ENCODE assay signal across 8 cellular contexts in genomic region chr14:76953196-76953945, GRCh38.
DNase-seq lines count a peak whose midpoint lies in the region; TF ChIP-seq lines count a peak whose summit lies in the region.

No MANE protein-coding gene starts in this region.

- no TSS peak for BruUV-seq in OCI-LY7 (replicated peaks; lab: Mats Ljungman, UMichigan)

- H2BK12ac ChIP-seq in neuronal stem cell (ENCODE audit: low read length) = no peak overlapping the region

- H2BK120ac ChIP-seq in neuronal stem cell (ENCODE audit: low read depth, low read length) = peak overlapping the region; percentile 0

- H3K4ac ChIP-seq in neuronal stem cell (ENCODE audit: low read length) = no peak overlapping the region

- H3K9me2 ChIP-seq in OCI-LY7 (ENCODE audit: insufficient read depth, low read length) = no peaks in the 10 kb centered on the region

- H3K79me1 ChIP-seq in neuronal stem cell (ENCODE audit: low read depth, low read length) = no peaks in the 10 kb centered on the region

- intact Hi-C loops in OCI-LY7 (cut with micrococcal nuclease; ENCODE audit: unreplicated experiment) = no loop called here

- H3K14ac ChIP-seq in neuronal stem cell (ENCODE audit: low read length) = no peak overlapping the region

- H4K8ac ChIP-seq in neuronal stem cell (ENCODE audit: low read depth, low read length) = no peak overlapping the region

- no peak overlapping the region for H3K9ac ChIP-seq in neuronal stem cell (ENCODE audit: low read depth, low read length, poor library complexity)

- no peak overlapping the region for H2AK5ac ChIP-seq in neuronal stem cell (ENCODE audit: low read depth, low read length)

- H3K4me2 ChIP-seq in neuronal stem cell (ENCODE audit: insufficient read depth, low read length, poor library complexity, severe bottlenecking) = no peak overlapping the region
- no peak overlapping the region for H3K4me2 ChIP-seq in OCI-LY7 (ENCODE audit: low read length)

- no CpG with 5 or more reads among the region's 12 CpGs for WGBS in neuronal stem cell (ENCODE audit: extremely low coverage in 2 of 2, insufficient read length in 2 of 2, insufficient replicate concordance in 1 of 2), 2 donors

- no peak overlapping the region for H3K23ac ChIP-seq in neuronal stem cell (ENCODE audit: low read depth, low read length, poor library complexity)

- H3K27ac ChIP-seq in neuronal stem cell (replicated peaks; ENCODE audit: low read length) (no peak overlapping the region), OCI-LY7 (ENCODE audit: low read depth, low read length, poor library complexity, severe bottlenecking) (no peak overlapping the region)

- POLR2A ChIA-PET in OCI-LY7 (lab: Charles Lee) = interaction anchor here (0.7 to 2.6 kb wide), 4 partner anchors 8 to 89 kb away, joined by 3 to 10 read pairs (median 3); no protein-coding TSS in a partner anchor

- no peaks in the 10 kb centered on the region for H4K20me1 ChIP-seq in OCI-LY7 (ENCODE audit: insufficient read depth, low read length)

- no peak overlapping the region for H4K91ac ChIP-seq in neuronal stem cell (ENCODE audit: low read depth, low read length, poor library complexity)

- H3K4me1 ChIP-seq in neuronal stem cell (ENCODE audit: control insufficient read depth in 2 of 2, insufficient read depth in 1 of 2, low read depth in 1 of 2, low read length in 2 of 2) (peaks cover 15 to 39% of the 10 kb centered on the region in 2 donors), OCI-LY7 (ENCODE audit: insufficient read depth, low read length, poor library complexity, severe bottlenecking) (peaks cover 34% of the 10 kb centered on the region)

- H3K79me2 ChIP-seq in OCI-LY7 (ENCODE audit: insufficient read depth, low read depth, low read length) = no peaks in the 10 kb centered on the region

- H2AFZ ChIP-seq in neuronal stem cell (ENCODE audit: low read length) (peak overlapping the region; percentile 61), OCI-LY7 (ENCODE audit: low read length) (no peak overlapping the region)

- H3K4me3 ChIP-seq in neuronal stem cell (ENCODE audit: low read length in 2 of 2) (no peak overlapping the region), OCI-LY7 (ENCODE audit: low read depth, low read length, poor library complexity, severe bottlenecking) (no peak overlapping the region)

- no peaks in the 10 kb centered on the region for H3K36me3 ChIP-seq in neuronal stem cell (replicated peaks in 1 of 2; ENCODE audit: control insufficient read depth in 2 of 2, insufficient read depth in 2 of 2, low read length in 2 of 2)
- no peaks in the 10 kb centered on the region for H3K36me3 ChIP-seq in OCI-LY7 (ENCODE audit: insufficient read depth, low read length)

- CTCF ChIA-PET in OCI-LY7 (lab: Charles Lee; ENCODE audit: unreplicated experiment) = interaction anchor here (0.6 to 0.8 kb wide), 3 partner anchors 11 to 76 kb away, joined by 3 to 5 read pairs (median 3); no protein-coding TSS in a partner anchor

- no peak overlapping the region for H2BK5ac ChIP-seq in neuronal stem cell (ENCODE audit: low read length)

- H3K9me3 ChIP-seq in neuronal stem cell (replicated peaks in 1 of 2; ENCODE audit: control insufficient read depth in 2 of 2, insufficient read depth in 1 of 2, low read depth in 1 of 2, low read length in 2 of 2) = no peaks in the 10 kb centered on the region
- no peaks in the 10 kb centered on the region for H3K9me3 ChIP-seq in OCI-LY7 (ENCODE audit: low read length)

- no peak overlapping the region for H2BK15ac ChIP-seq in neuronal stem cell (ENCODE audit: low read length)

- no peak for TF ChIP-seq CTCF in OCI-LY7 (conservative IDR thresholded peaks at IDR 0.05; ENCODE audit: low read length)

- H3K27me3 ChIP-seq in neuronal stem cell (ENCODE audit: control insufficient read depth in 3 of 3, insufficient read depth in 3 of 3, low read depth in 1 of 3, low read length in 3 of 3) = no peaks in the 10 kb centered on the region

- H3K18ac ChIP-seq in neuronal stem cell (ENCODE audit: low read length) = peak overlapping the region; percentile 41

- DNase-seq in ELR (ENCODE audit: low read depth) (peak; percentile 90), NCI-H2107 (lab: John Stamatoyannopoulos, UW) (peak; percentile 47), fibroblast of gingiva (ENCODE audit: low read depth) (peak; percentile 74), neuronal stem cell (ENCODE audit: low spot score) (no peak), OCI-LY7 (ENCODE audit: low spot score) (no peak), activated gamma-delta T cell (lab: John Stamatoyannopoulos, UW) (no peak), NCI-H2171 treated with DMSO at 0.1 percent for 48 hours (lab: John Stamatoyannopoulos, UW) (no peak)
- DNase-seq in activated T-cell treated with anti-CD3 and anti-CD28 coated beads, Interleukin-2, amount 50 U/mL, for 48 hours = peak; percentile 47 to 61

Comparison
In these comparisons a context has a peak if more than half of its experiments do, and no peak if none do; other contexts are left out.
1. DNase-seq: peak in ELR (single experiment), NCI-H2107 (single experiment), activated T-cell treated with anti-CD3 and anti-CD28 coated beads, Interleukin-2, amount 50 U/mL, for 48 hours (2 of 2) and fibroblast of gingiva (single experiment); none in neuronal stem cell (single experiment), OCI-LY7 (single experiment), activated gamma-delta T cell (single experiment) and NCI-H2171 treated with DMSO at 0.1 percent for 48 hours (single experiment).